In the genomic region with DNA sequence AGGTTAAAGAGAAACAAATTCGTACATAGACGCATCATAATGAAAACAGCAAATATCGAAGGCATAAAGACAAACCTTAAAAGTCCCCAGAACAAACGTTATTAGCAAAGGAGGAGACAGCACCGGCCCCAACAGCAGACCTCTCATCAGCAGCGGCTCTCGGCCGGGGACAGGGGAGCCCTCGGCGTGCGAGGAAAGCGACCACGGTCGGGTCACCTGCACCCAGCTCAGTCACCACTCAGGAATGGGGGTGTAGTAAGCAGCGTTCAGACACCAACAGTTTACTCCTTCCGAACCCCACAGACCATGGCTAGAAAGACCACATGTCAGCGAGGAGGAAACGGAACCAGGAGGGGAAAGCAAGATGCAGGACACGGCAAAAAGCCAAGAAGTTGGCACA, we compare ENCODE assay signal across 2 cellular contexts.
TF ChIP-seq lines count a peak whose summit lies in the region.

No MANE protein-coding gene starts in this region.

TF ChIP-seq in HepG2, 621 proteins besides CTCF, POLR2A, EP300 and RAD21 (continued from another document):
- TF ChIP-seq HNRNPH1 (optimal IDR thresholded peaks at IDR 0.05; ENCODE audit: low read depth, low read length) (no peak), ZNF460 (CRISPR knock-in tag; IDR thresholded peaks at IDR 0.05; ENCODE audit: borderline replicate concordance) (no peak), TCF7 (IDR thresholded peaks at IDR 0.05; ENCODE audit: low read depth) (no peak), POGZ (CRISPR knock-in tag; IDR thresholded peaks at IDR 0.05) (no peak)
- TF ChIP-seq, protein P1, sequence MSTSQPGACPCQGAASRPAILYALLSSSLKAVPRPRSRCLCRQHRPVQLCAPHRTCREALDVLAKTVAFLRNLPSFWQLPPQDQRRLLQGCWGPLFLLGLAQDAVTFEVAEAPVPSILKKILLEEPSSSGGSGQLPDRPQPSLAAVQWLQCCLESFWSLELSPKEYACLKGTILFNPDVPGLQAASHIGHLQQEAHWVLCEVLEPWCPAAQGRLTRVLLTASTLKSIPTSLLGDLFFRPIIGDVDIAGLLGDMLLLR (CRISPR knock-in tag; IDR thresholded peaks at IDR 0.05), result no peak

TF ChIP-seq in GM12878, 131 proteins besides CTCF, POLR2A, EP300 and RAD21 (continued from another document):
- TF ChIP-seq SMARCA5 (IDR thresholded peaks at IDR 0.05), result no peak
- TF ChIP-seq, protein P2, sequence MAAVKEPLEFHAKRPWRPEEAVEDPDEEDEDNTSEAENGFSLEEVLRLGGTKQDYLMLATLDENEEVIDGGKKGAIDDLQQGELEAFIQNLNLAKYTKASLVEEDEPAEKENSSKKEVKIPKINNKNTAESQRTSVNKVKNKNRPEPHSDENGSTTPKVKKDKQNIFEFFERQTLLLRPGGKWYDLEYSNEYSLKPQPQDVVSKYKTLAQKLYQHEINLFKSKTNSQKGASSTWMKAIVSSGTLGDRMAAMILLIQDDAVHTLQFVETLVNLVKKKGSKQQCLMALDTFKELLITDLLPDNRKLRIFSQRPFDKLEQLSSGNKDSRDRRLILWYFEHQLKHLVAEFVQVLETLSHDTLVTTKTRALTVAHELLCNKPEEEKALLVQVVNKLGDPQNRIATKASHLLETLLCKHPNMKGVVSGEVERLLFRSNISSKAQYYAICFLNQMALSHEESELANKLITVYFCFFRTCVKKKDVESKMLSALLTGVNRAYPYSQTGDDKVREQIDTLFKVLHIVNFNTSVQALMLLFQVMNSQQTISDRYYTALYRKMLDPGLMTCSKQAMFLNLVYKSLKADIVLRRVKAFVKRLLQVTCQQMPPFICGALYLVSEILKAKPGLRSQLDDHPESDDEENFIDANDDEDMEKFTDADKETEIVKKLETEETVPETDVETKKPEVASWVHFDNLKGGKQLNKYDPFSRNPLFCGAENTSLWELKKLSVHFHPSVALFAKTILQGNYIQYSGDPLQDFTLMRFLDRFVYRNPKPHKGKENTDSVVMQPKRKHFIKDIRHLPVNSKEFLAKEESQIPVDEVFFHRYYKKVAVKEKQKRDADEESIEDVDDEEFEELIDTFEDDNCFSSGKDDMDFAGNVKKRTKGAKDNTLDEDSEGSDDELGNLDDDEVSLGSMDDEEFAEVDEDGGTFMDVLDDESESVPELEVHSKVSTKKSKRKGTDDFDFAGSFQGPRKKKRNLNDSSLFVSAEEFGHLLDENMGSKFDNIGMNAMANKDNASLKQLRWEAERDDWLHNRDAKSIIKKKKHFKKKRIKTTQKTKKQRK (IDR thresholded peaks at IDR 0.05; ENCODE audit: low read depth, low read length), result no peak
- no peak for TF ChIP-seq BHLHE40 (IDR thresholded peaks at IDR 0.05; ENCODE audit: borderline replicate concordance in 1 of 2, low read depth in 2 of 2, low read length in 1 of 2)
TF ChIP-seq in GM12878: peak in this region for 0.
